In genomic region chr7:87600130-87601124, GRCh38 we compare ENCODE assay signal across 8 cellular contexts. TPM values are rescaled to one million over a fixed set of nuclear protein-coding genes. Genes with fewer than 3 reads are reported as not detected.
DNase-seq lines count a peak whose midpoint lies in the region; ATAC-seq and TF ChIP-seq lines count a peak whose summit lies in the region.

ABCB1 (minus strand) TSS chr7:87600884; CDS start chr7:87600184, 700 bp downstream.

- H3K9me3 ChIP-seq in ascending aorta, result no peaks in the 10 kb centered on the region

- DNase-seq in AG09309 (ENCODE audit: low read depth) (no peak), SW480 (ENCODE audit: low spot score) (peak; percentile 91), ascending aorta (ENCODE audit: low spot score in 2 of 2) (peak in 1 of 2 donors; percentile 66), hypothalamus (lab: John Stamatoyannopoulos, UW) (peak in 26 of 51 donors; percentile 1 to 46 (median 6)), renal cortical epithelial cell (ENCODE audit: low read depth) (peak; percentile 76), NCI-H526 (lab: John Stamatoyannopoulos, UW) (no peak)

- H3K4me3 ChIP-seq in AG09309 (ENCODE audit: control insufficient read depth, low read depth, low read length), result peak within 1 kb of the TSS; percentile 9
- peak within 1 kb of the TSS; percentile 49 to 64 for H3K4me3 ChIP-seq in ascending aorta

- H3K36me3 ChIP-seq in ascending aorta, result no peaks in the 10 kb centered on the region

- intact Hi-C loops in ascending aorta (cut with DNase I), result no loop called here

- TF ChIP-seq CTCF in AG09309 (IDR thresholded peaks at IDR 0.05; ENCODE audit: control insufficient read depth, insufficient read depth, low read depth, low read length, missing control alignments), result no peak
- no peak for TF ChIP-seq CTCF in ascending aorta (IDR thresholded peaks at IDR 0.05)

- ATAC-seq in GM19035 (IDR thresholded peaks at IDR 0.05; ENCODE audit: unreplicated experiment) (peak; percentile 66), HG03159 (IDR thresholded peaks at IDR 0.05; ENCODE audit: unreplicated experiment) (peak; percentile 48)

- no peaks in the 10 kb centered on the region for H3K27me3 ChIP-seq in ascending aorta

- no peak within 1 kb of the TSS for H3K27ac ChIP-seq in ascending aorta

- no peaks in the 10 kb centered on the region for H3K4me1 ChIP-seq in ascending aorta

RNA-seq across cellular contexts. Expression of gene ABCB1, which starts in this region (rescaled TPM):
- total RNA-seq in ascending aorta, result 5.5 TPM
- 60.6 and 723 TPM in 2 replicates for total RNA-seq in renal cortical epithelial cell

Comparison
In these comparisons a context has a peak if more than half of its experiments do, and no peak if none do; other contexts are left out.
1. DNase-seq: peak in SW480 (single experiment), hypothalamus (26 of 51) and renal cortical epithelial cell (single experiment); none in AG09309 (single experiment) and NCI-H526 (0 of 2).